Comparison of ENCODE assay signal across 13 cellular contexts in the genomic region with DNA sequence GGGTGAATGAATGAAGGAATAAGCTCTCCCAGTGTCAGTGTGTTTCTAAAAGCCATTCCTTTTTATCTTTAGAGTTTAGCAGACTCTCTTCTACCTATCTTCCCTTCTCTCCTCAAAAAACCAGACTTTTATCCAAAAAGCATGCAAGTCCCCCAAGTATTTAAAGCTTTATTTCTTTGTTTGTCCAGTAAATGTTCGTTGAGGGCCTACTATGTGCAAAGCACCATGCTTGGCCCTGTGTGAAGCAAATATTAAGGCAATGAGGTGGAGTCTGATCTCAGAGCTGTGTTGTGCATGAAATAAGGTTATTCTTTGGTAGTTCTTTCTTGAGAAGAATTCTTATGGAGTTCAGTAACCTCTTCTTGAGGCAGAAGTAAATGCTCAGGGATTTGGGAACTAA. TPM values are rescaled to one million over a fixed set of nuclear protein-coding genes. Genes with fewer than 3 reads are reported as not detected.
DNase-seq lines count a peak whose midpoint lies in the region; ATAC-seq lines count a peak whose summit lies in the region.
"Had no signal": no experiment of that assay in that cellular context is flagged by ENCODE, and none has a peak within 500 bp of the region (broad histone marks: within the 10 kb centered on the region; RNA-seq: fewer than 3 reads in every experiment).

No MANE protein-coding gene starts in this region.

- H3K27me3 ChIP-seq in layer of hippocampus (ENCODE audit: control insufficient read depth, insufficient read depth, low read length): no peaks in the 10 kb centered on the region
- H3K27me3 ChIP-seq: dorsolateral prefrontal cortex, uterus had no signal

- peak overlapping the region; percentile 63 for H3K27ac ChIP-seq in layer of hippocampus (ENCODE audit: low read depth, low read length)
- H3K27ac ChIP-seq: PC-9, uterus had no signal

- no peaks in the 10 kb centered on the region for H3K27me3 Mint-ChIP-seq in activated naive CD4-positive, alpha-beta T cell treated with anti-CD3 and anti-CD28 coated beads, Interleukin-2, amount 10 ng/mL, durations not matched to agents 7 days and 5 days
- H3K27me3 Mint-ChIP-seq in T-helper 17 cell: no peaks in the 10 kb centered on the region
- no peaks in the 10 kb centered on the region for H3K27me3 Mint-ChIP-seq in stimulated activated naive B cell treated with anti-CD40 and anti-IgM and Interleukin-4, amounts not matched to agents 10 μg/mL and 1 μg/mL and 100 μg/mL, for 72 hours

- peaks cover 29% of the 10 kb centered on the region for H3K4me1 Mint-ChIP-seq in activated naive CD4-positive, alpha-beta T cell treated with anti-CD3 and anti-CD28 coated beads, Interleukin-2, amount 10 ng/mL, durations not matched to agents 7 days and 5 days
- peaks cover 34% of the 10 kb centered on the region for H3K4me1 Mint-ChIP-seq in T-helper 17 cell
- H3K4me1 Mint-ChIP-seq in stimulated activated naive B cell treated with anti-CD40 and anti-IgM and Interleukin-4, amounts not matched to agents 10 μg/mL and 1 μg/mL and 100 μg/mL, for 72 hours: peaks cover 54 to 83% of the 10 kb centered on the region in 2 donors

- DNase-seq in activated naive CD4-positive, alpha-beta T cell treated with anti-CD3 and anti-CD28 coated beads, Interleukin-2, amount 50 U/mL, for 72 hours (ENCODE audit: low spot score in 2 of 2): no peak
- DNase-seq in activated naive CD4-positive, alpha-beta T cell treated with anti-CD3 and anti-CD28 coated beads, Interleukin-2, amount 10 ng/mL, durations not matched to agents 7 days and 5 days: no peak
- DNase-seq in T-helper 17 cell (no peak), SK-N-DZ (ENCODE audit: low spot score) (no peak), HuH-7 (ENCODE audit: low spot score) (no peak)
- no peak for DNase-seq in stimulated activated naive B cell treated with anti-CD40 and anti-IgM and Interleukin-4, amounts not matched to agents 10 μg/mL and 1 μg/mL and 100 μg/mL, for 72 hours
- DNase-seq in stimulated activated CD4-positive, alpha-beta T cell treated with anti-CD3 and anti-CD28 coated beads, Interleukin-1b, Interleukin-23, amount 100 ng/mL, for 48 hours: no peak
- DNase-seq: dorsolateral prefrontal cortex, NCI-H2029, NCI-H510A treated with DMSO at 0.1 percent for 48 hours, PC-9, uterus had no signal

- peak overlapping the region; percentile 26 to 62 for H3K27ac Mint-ChIP-seq in activated naive CD4-positive, alpha-beta T cell treated with anti-CD3 and anti-CD28 coated beads, Interleukin-2, amount 50 U/mL, for 72 hours
- H3K27ac Mint-ChIP-seq in activated naive CD4-positive, alpha-beta T cell treated with anti-CD3 and anti-CD28 coated beads, Interleukin-2, amount 10 ng/mL, durations not matched to agents 7 days and 5 days: no peak overlapping the region
- peak overlapping the region; percentile 66 for H3K27ac Mint-ChIP-seq in T-helper 17 cell
- H3K27ac Mint-ChIP-seq in stimulated activated naive B cell treated with anti-CD40 and anti-IgM and Interleukin-4, amounts not matched to agents 10 μg/mL and 1 μg/mL and 100 μg/mL, for 72 hours: peak overlapping the region; percentile 92

- no peak overlapping the region for H3K4me3 Mint-ChIP-seq in activated naive CD4-positive, alpha-beta T cell treated with anti-CD3 and anti-CD28 coated beads, Interleukin-2, amount 10 ng/mL, durations not matched to agents 7 days and 5 days
- no peak overlapping the region for H3K4me3 Mint-ChIP-seq in T-helper 17 cell
- H3K4me3 Mint-ChIP-seq in stimulated activated naive B cell treated with anti-CD40 and anti-IgM and Interleukin-4, amounts not matched to agents 10 μg/mL and 1 μg/mL and 100 μg/mL, for 72 hours: peak overlapping the region in 1 of 2 donors; percentile 46

- no peaks in the 10 kb centered on the region for H3K9me3 ChIP-seq in T-helper 17 cell (ENCODE audit: control insufficient read depth, low read length, poor library complexity, severe bottlenecking)
- H3K9me3 ChIP-seq: uterus had no signal

- peaks cover 11 to 60% of the 10 kb centered on the region in 2 donors for H3K36me3 Mint-ChIP-seq in activated naive CD4-positive, alpha-beta T cell treated with anti-CD3 and anti-CD28 coated beads, Interleukin-2, amount 50 U/mL, for 72 hours
- peaks cover 54% of the 10 kb centered on the region for H3K36me3 Mint-ChIP-seq in activated naive CD4-positive, alpha-beta T cell treated with anti-CD3 and anti-CD28 coated beads, Interleukin-2, amount 10 ng/mL, durations not matched to agents 7 days and 5 days
- peaks cover 7% of the 10 kb centered on the region for H3K36me3 Mint-ChIP-seq in T-helper 17 cell (ENCODE audit: low read depth)
- peaks cover 64 to 73% of the 10 kb centered on the region in 2 donors for H3K36me3 Mint-ChIP-seq in stimulated activated naive B cell treated with anti-CD40 and anti-IgM and Interleukin-4, amounts not matched to agents 10 μg/mL and 1 μg/mL and 100 μg/mL, for 72 hours

- ATAC-seq in activated naive CD4-positive, alpha-beta T cell treated with anti-CD3 and anti-CD28 coated beads, Interleukin-2, amount 50 U/mL, for 72 hours: no peak
- ATAC-seq in T-helper 17 cell: no peak
- no peak for ATAC-seq in stimulated activated naive B cell treated with anti-CD40 and anti-IgM and Interleukin-4, amounts not matched to agents 10 μg/mL and 1 μg/mL and 100 μg/mL, for 72 hours (replicated peaks)

- CTCF ChIA-PET in activated naive CD4-positive, alpha-beta T cell treated with anti-CD3 and anti-CD28 coated beads, Interleukin-2, amount 10 ng/mL, durations not matched to agents 7 days and 5 days (lab: Charles Lee): interaction anchor here (0.6 to 1.7 kb wide), 7 partner anchors 23 to 248 kb away, joined by 3 to 9 read pairs (median 3); a partner anchor contains a TSS

- no peaks in the 10 kb centered on the region for H3K9me3 Mint-ChIP-seq in activated naive CD4-positive, alpha-beta T cell treated with anti-CD3 and anti-CD28 coated beads, Interleukin-2, amount 50 U/mL, for 72 hours
- H3K9me3 Mint-ChIP-seq in activated naive CD4-positive, alpha-beta T cell treated with anti-CD3 and anti-CD28 coated beads, Interleukin-2, amount 10 ng/mL, durations not matched to agents 7 days and 5 days: no peaks in the 10 kb centered on the region
- no peaks in the 10 kb centered on the region for H3K9me3 Mint-ChIP-seq in stimulated activated naive B cell treated with anti-CD40 and anti-IgM and Interleukin-4, amounts not matched to agents 10 μg/mL and 1 μg/mL and 100 μg/mL, for 72 hours

RNA-seq across cellular contexts. Expression of a gene that starts 28.3 kb away (rescaled TPM):
- total RNA-seq in activated naive CD4-positive, alpha-beta T cell treated with anti-CD3 and anti-CD28 coated beads, Interleukin-2, amount 50 U/mL, for 72 hours: 10 to 100 TPM; 23.5 to 25.1 TPM
- 10 to 100 TPM; 16.4 to 21.2 TPM for total RNA-seq in T-helper 17 cell
- not detected in 2 replicates for polyA plus RNA-seq in SK-N-DZ (2014; cell fraction: cytosol; rRNA removed)
- not detected in 2 replicates for polyA plus RNA-seq in SK-N-DZ (2014; cell fraction: nucleus; rRNA removed)

RNA-seq across cellular contexts. Expression of a gene that starts 38.7 kb away (rescaled TPM):
- total RNA-seq in activated naive CD4-positive, alpha-beta T cell treated with anti-CD3 and anti-CD28 coated beads, Interleukin-2, amount 50 U/mL, for 72 hours: 100 to 1,000 TPM; 275 to 321 TPM
- 100 to 1,000 TPM; 221 to 223 TPM for total RNA-seq in T-helper 17 cell
- 0.43 and 2.4 TPM in 2 replicates for polyA plus RNA-seq in SK-N-DZ (2014; cell fraction: cytosol; rRNA removed)
- 0.53 and 2.4 TPM in 2 replicates for polyA plus RNA-seq in SK-N-DZ (2014; cell fraction: nucleus; rRNA removed)
